Comparison of ENCODE assay signal across 12 cellular contexts in the genomic region with DNA sequence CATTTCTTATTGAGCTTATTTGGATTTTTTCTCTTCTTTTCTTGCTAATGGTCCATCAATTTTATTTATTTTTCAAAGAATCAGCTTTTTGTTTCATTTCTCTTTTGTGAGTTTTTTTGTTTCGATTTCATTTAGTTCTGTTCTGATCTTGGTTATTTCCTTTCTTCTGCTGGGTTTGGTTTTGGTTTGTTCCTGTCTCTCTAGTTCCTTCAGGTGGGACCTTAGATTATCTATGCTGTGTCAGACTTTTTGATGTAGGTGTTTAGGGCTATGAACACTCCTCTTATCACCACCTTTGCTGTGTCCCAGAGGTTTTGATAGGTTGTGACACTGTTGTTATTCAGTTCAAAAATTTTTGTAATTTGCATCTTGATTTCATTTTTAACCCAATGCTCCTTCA.
"Had no signal": no experiment of that assay in that cellular context is flagged by ENCODE, and none has a peak within 500 bp of the region (broad histone marks: within the 10 kb centered on the region; RNA-seq: fewer than 3 reads in every experiment).

No MANE protein-coding gene starts in this region.

- H3K4me2 ChIP-seq: KMS-11 had no signal

- H3K9ac ChIP-seq: GM23248, KMS-11 had no signal

- DNase-seq: GM23248, GOT3, H7, HFFc6, Karpas-422, KBM-7 had no signal

- H3K4me3 ChIP-seq: GM23248, HAP-1 had no signal

- H3K27ac ChIP-seq: GM23248, HL-60, KMS-11 had no signal

- H3K27me3 Mint-ChIP-seq: IgD-negative memory B cell had no signal

- ATAC-seq: HCT116, HepG2 had no signal

- H3K36me3 Mint-ChIP-seq: IgD-negative memory B cell had no signal

- H3K4me1 Mint-ChIP-seq: IgD-negative memory B cell had no signal

- H3K27ac Mint-ChIP-seq: HFFc6, IgD-negative memory B cell had no signal

- H3K36me3 ChIP-seq: HAP-1 had no signal

- H3K9me3 ChIP-seq: HAP-1 had no signal

- H3K4me1 ChIP-seq: HAP-1 had no signal

- H2AFZ ChIP-seq: GM23248 had no signal

- H3K4me3 Mint-ChIP-seq: HFFc6, IgD-negative memory B cell had no signal
